In the genomic region with DNA sequence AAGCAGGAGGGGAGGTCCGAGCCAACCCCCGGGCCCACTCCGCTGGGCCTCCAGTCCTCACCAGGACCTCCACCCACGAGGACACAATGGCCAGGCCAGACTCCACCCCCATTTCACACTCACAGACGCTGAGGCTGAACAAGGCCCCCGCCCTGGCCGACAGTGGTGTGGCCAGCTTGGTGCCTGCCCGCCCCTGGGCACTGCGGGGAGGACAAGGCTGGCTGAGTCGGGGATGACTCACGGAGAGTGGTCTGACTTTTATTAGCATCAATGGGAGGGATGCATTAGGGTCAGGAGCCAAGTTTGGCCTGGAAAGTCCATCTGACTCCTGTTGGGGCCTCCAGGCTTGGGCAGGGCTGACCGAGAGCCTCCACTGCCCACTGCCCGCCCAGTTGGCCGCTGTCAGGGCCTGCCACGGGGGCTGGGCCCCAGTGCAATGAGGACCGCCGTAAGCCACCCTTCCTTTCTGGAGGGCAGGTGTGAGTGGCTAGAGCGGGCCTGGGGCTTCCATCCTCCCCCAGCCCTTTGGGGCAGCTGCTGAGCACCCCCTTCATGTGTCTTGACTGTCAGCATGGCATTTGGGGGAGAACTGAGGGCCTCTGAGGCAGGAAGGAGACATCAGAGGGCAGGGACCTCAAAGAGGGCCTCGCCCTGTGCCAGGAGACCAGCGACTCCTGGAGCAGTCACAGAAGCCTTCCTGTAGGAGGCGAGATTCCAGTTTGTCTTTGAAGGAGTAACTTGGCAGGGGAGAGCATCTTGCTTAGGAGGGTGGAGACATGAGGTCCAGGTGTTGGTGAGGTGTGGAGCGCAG, we compare ENCODE assay signal across 14 cellular contexts. TPM values are rescaled to one million over a fixed set of nuclear protein-coding genes. Genes with fewer than 3 reads are reported as not detected.
A peak's percentile ranks its signal among the peaks of the same experiment; 100 is the strongest.
DNase-seq lines count a peak whose midpoint lies in the region; TF ChIP-seq lines count a peak whose summit lies in the region.
"Had no signal": no experiment of that assay in that cellular context is flagged by ENCODE, and none has a peak within 500 bp of the region (broad histone marks: within the 10 kb centered on the region; RNA-seq: fewer than 3 reads in every experiment).

No MANE protein-coding gene starts in this region.

- no peaks in the 10 kb centered on the region for H3K27me3 ChIP-seq in SJSA1 (replicated peaks)
- H3K27me3 ChIP-seq: SJCRH30 had no signal

- H3K4me3 ChIP-seq in GM12864 (ENCODE audit: low read depth, low read length) (no peak overlapping the region), SJSA1 (no peak overlapping the region), skin epidermis (no peak overlapping the region)
- H3K4me3 ChIP-seq: SJCRH30 had no signal

- H3K27ac ChIP-seq in SJSA1 = peak overlapping the region; percentile 28
- H3K27ac ChIP-seq in skin epidermis = peak overlapping the region in 17 of 21 experiments; percentile 36 to 85 (median 72)
- H3K27ac ChIP-seq: SJCRH30 had no signal

- DNase-seq in GM12864 (ENCODE audit: low read depth) = no peak
- peak; percentile 86 to 94 for DNase-seq in SJSA1 (ENCODE audit: low read depth in 1 of 2, low spot score in 2 of 2)
- peak; percentile 27 for DNase-seq in fibroblast of peridontal ligament (ENCODE audit: extremely low read depth)
- DNase-seq in NCI-H446 treated with DMSO at 0.1 percent for 48 hours (lab: John Stamatoyannopoulos, UW) = no peak
- no peak for DNase-seq in DMS79 treated with DMSO at 0.1 percent for 48 hours (lab: John Stamatoyannopoulos, UW)
- no peak for DNase-seq in GDM1 (lab: John Stamatoyannopoulos, UW)
- no peak for DNase-seq in NCI-H1417 treated with DMSO at 0.1 percent for 48 hours (lab: John Stamatoyannopoulos, UW)
- DNase-seq: activated CD8-positive, alpha-beta memory T cell treated with anti-CD3 and anti-CD28 coated beads, Interleukin-2, amount 10 ng/mL, durations not matched to agents 7 days and 5 days; GF-D8; NCI-H1436; SJCRH30; stimulated activated naive CD8-positive, alpha-beta T cell treated with anti-CD3 and anti-CD28 coated beads, Interleukin-15, amount 100 ng/mL, for 72 hours had no signal

- peak; percentile 9 for TF ChIP-seq CTCF in GM12864 (IDR thresholded peaks at IDR 0.05; ENCODE audit: low read depth, low read length, missing control alignments)

- H3K4me1 ChIP-seq in SJSA1 (replicated peaks) = peaks cover 68% of the 10 kb centered on the region
- H3K4me1 ChIP-seq: SJCRH30 had no signal

- no peaks in the 10 kb centered on the region for H3K9me3 ChIP-seq in SJSA1 (replicated peaks)
- H3K9me3 ChIP-seq: SJCRH30 had no signal

- H3K36me3 ChIP-seq in SJSA1 = no peaks in the 10 kb centered on the region
- H3K36me3 ChIP-seq: SJCRH30 had no signal

RNA-seq across cellular contexts. Expression of a gene that starts 10.6 kb away (rescaled TPM):
- 0.39 TPM in 1 of 2 replicates, not detected in the other for total RNA-seq in SJSA1 (2014; rRNA removed; shearing (Covaris generic))

RNA-seq across cellular contexts. Expression of a gene that starts 10.7 kb away (rescaled TPM):
- 0.11 TPM in 1 of 2 replicates, not detected in the other for total RNA-seq in SJSA1 (2014; rRNA removed; shearing (Covaris generic))
- total RNA-seq: kidney epithelial cell, SJCRH30 had no signal

RNA-seq across cellular contexts. Expression of a gene that starts 42.0 kb away (rescaled TPM):
- not detected in 2 replicates for total RNA-seq in SJSA1 (2014; rRNA removed; shearing (Covaris generic))
- total RNA-seq: kidney epithelial cell, SJCRH30 had no signal

Comparison
In these comparisons a context has a peak if more than half of its experiments do, and no peak if none do; other contexts are left out.
1. DNase-seq: peak in SJSA1 (2 of 2) and fibroblast of peridontal ligament (single experiment); none in GM12864 (single experiment), NCI-H446 treated with DMSO at 0.1 percent for 48 hours (single experiment), DMS79 treated with DMSO at 0.1 percent for 48 hours (single experiment), GDM1 (single experiment) and NCI-H1417 treated with DMSO at 0.1 percent for 48 hours (single experiment).